In genomic region chr12:64452559-64453329, GRCh38 we compare ENCODE assay signal across 8 cellular contexts. TPM values are rescaled to one million over a fixed set of nuclear protein-coding genes. Genes with fewer than 3 reads are reported as not detected.
DNase-seq lines count a peak whose midpoint lies in the region; ATAC-seq and TF ChIP-seq lines count a peak whose summit lies in the region.

No MANE protein-coding gene starts in this region.

- H3K9me3 Mint-ChIP-seq in central memory CD8-positive, alpha-beta T cell: no peaks in the 10 kb centered on the region

- no peaks in the 10 kb centered on the region for H3K36me3 ChIP-seq in kidney epithelial cell (ENCODE audit: control insufficient read depth, insufficient read depth, low read length)

- no peak for TF ChIP-seq CTCF in kidney epithelial cell (IDR thresholded peaks at IDR 0.05; ENCODE audit: insufficient read depth, low read length, poor library complexity, severe bottlenecking)

- peaks cover 54% of the 10 kb centered on the region for H3K4me1 Mint-ChIP-seq in central memory CD8-positive, alpha-beta T cell

- H3K27me3 ChIP-seq in kidney epithelial cell (ENCODE audit: control insufficient read depth, insufficient read depth, low read length): no peaks in the 10 kb centered on the region

- peak overlapping the region; percentile 95 for H3K27ac Mint-ChIP-seq in central memory CD8-positive, alpha-beta T cell (ENCODE audit: low read depth)

- DNase-seq in ELR (ENCODE audit: low read depth): peak; percentile 89
- peak; percentile 15 for DNase-seq in OCI-M2 (lab: John Stamatoyannopoulos, UW; ENCODE audit: unreplicated experiment)
- no peak for DNase-seq in central memory CD8-positive, alpha-beta T cell (ENCODE audit: low spot score in 2 of 2)
- peak; percentile 41 for DNase-seq in kidney epithelial cell (ENCODE audit: low read depth)
- DNase-seq in stimulated activated naive CD8-positive, alpha-beta T cell treated with anti-CD3 and anti-CD28 coated beads, Interleukin-15, Interleukin-2, amounts not matched to agents 100 U/mL and 50 U/mL, for 24 hours: no peak
- DNase-seq in activated effector memory CD4-positive, alpha-beta T cell treated with anti-CD3 and anti-CD28 coated beads, Interleukin-2, amount 50 U/mL, for 16 hours: no peak

- ATAC-seq in HG03066 (IDR thresholded peaks at IDR 0.05; ENCODE audit: low read depth, unreplicated experiment) (peak; percentile 3), GM21526 (IDR thresholded peaks at IDR 0.05; ENCODE audit: low FRiP score, unreplicated experiment) (no peak)
- peak; percentile 21 for ATAC-seq in central memory CD8-positive, alpha-beta T cell (replicated peaks; ENCODE audit: extremely low read depth, poor library complexity, severe bottlenecking)
- peak; percentile 14 for ATAC-seq in stimulated activated naive CD8-positive, alpha-beta T cell treated with anti-CD3 and anti-CD28 coated beads, Interleukin-15, Interleukin-2, amounts not matched to agents 100 U/mL and 50 U/mL, for 24 hours

- H3K4me3 Mint-ChIP-seq in central memory CD8-positive, alpha-beta T cell: peak overlapping the region; percentile 90

- peak overlapping the region; percentile 94 for H3K4me3 ChIP-seq in kidney epithelial cell (ENCODE audit: low read depth, low read length)

- H3K27me3 Mint-ChIP-seq in central memory CD8-positive, alpha-beta T cell: no peaks in the 10 kb centered on the region

- peaks cover 12% of the 10 kb centered on the region for H3K36me3 Mint-ChIP-seq in central memory CD8-positive, alpha-beta T cell (ENCODE audit: insufficient read depth)

RNA-seq across cellular contexts. Expression of gene TBK1, which starts 0.8 kb away (rescaled TPM):
- 20.9 and 21.0 TPM in 2 replicates for total RNA-seq in kidney epithelial cell

RNA-seq across cellular contexts. Expression of gene XPOT, which starts 48.6 kb away (rescaled TPM):
- total RNA-seq in kidney epithelial cell: 127 and 129 TPM in 2 replicates

Comparison
In these comparisons a context has a peak if more than half of its experiments do, and no peak if none do; other contexts are left out.
1. DNase-seq: peak in ELR (single experiment), OCI-M2 (single experiment) and kidney epithelial cell (single experiment); none in central memory CD8-positive, alpha-beta T cell (0 of 2), stimulated activated naive CD8-positive, alpha-beta T cell treated with anti-CD3 and anti-CD28 coated beads, Interleukin-15, Interleukin-2, amounts not matched to agents 100 U/mL and 50 U/mL, for 24 hours (single experiment) and activated effector memory CD4-positive, alpha-beta T cell treated with anti-CD3 and anti-CD28 coated beads, Interleukin-2, amount 50 U/mL, for 16 hours (single experiment).